8 cellular contexts compared by ENCODE assay signal in genomic region chr14:35046048-35046750, GRCh38. TPM values are rescaled to one million over a fixed set of nuclear protein-coding genes. Genes with fewer than 3 reads are reported as not detected.
DNase-seq lines count a peak whose midpoint lies in the region; ATAC-seq and TF ChIP-seq lines count a peak whose summit lies in the region.

Gene FAM177A1 (plus strand): TSS chr14:35046272. CDS start chr14:35046464, 192 bp downstream.

- H3K27ac Mint-ChIP-seq in Caco-2 (ENCODE audit: unreplicated experiment) (peak within 1 kb of the TSS; percentile 98), memory B cell (peak within 1 kb of the TSS; percentile 99)
- peak within 1 kb of the TSS; percentile 99 for H3K27ac Mint-ChIP-seq in effector memory CD8-positive, alpha-beta T cell

- TF ChIP-seq CTCF in Caco-2 (IDR thresholded peaks at IDR 0.05; ENCODE audit: insufficient read depth in 1 of 2, low read depth in 1 of 2, low read length in 1 of 2, severe bottlenecking in 1 of 2, unreplicated experiment in 1 of 2), result no peak

- peaks cover 21% of the 10 kb centered on the region for H3K4me1 ChIP-seq in Caco-2

- ATAC-seq in GM21390 (IDR thresholded peaks at IDR 0.05; ENCODE audit: unreplicated experiment) (peak; percentile 96), memory B cell (ENCODE audit: low read depth) (peak; percentile 84)
- peak; percentile 80 for ATAC-seq in effector memory CD8-positive, alpha-beta T cell (replicated peaks)

- no peaks in the 10 kb centered on the region for H3K9me3 ChIP-seq in Caco-2

- no peaks in the 10 kb centered on the region for H3K27me3 Mint-ChIP-seq in Caco-2 (ENCODE audit: insufficient read depth, unreplicated experiment)
- no peaks in the 10 kb centered on the region for H3K27me3 Mint-ChIP-seq in effector memory CD8-positive, alpha-beta T cell
- no peaks in the 10 kb centered on the region for H3K27me3 Mint-ChIP-seq in memory B cell

- no peaks in the 10 kb centered on the region for H3K27me3 ChIP-seq in Caco-2 (replicated peaks; ENCODE audit: control insufficient read depth, insufficient read depth, low read length)

- CTCF ChIA-PET in Caco-2 (lab: Charles Lee), result interaction anchor here (0.6 to 1.3 kb wide), 4 partner anchors 65 to 173 kb away, joined by 3 to 6 read pairs (median 4); no protein-coding TSS in a partner anchor

- H3K36me3 Mint-ChIP-seq in Caco-2 (ENCODE audit: insufficient read depth, unreplicated experiment), result peaks cover 42% of the 10 kb centered on the region
- peaks cover 57% of the 10 kb centered on the region for H3K36me3 Mint-ChIP-seq in effector memory CD8-positive, alpha-beta T cell (ENCODE audit: insufficient read depth)
- no peaks in the 10 kb centered on the region for H3K36me3 Mint-ChIP-seq in memory B cell

- peak within 1 kb of the TSS; percentile 93 for H3K4me3 ChIP-seq in Caco-2 (ENCODE audit: low read depth, low read length)

- H3K9me3 Mint-ChIP-seq in Caco-2 (ENCODE audit: unreplicated experiment), result no peaks in the 10 kb centered on the region
- H3K9me3 Mint-ChIP-seq in effector memory CD8-positive, alpha-beta T cell, result no peaks in the 10 kb centered on the region
- H3K9me3 Mint-ChIP-seq in memory B cell, result no peaks in the 10 kb centered on the region

- intact Hi-C loops in Caco-2 (cut with micrococcal nuclease; ENCODE audit: unreplicated experiment), result loop anchor here (1.0 to 10.0 kb wide), 5 partner anchors 64 to 359 kb away; partner anchors contain the start of genes BAZ1A, NFKBIA, PRORP and PSMA6

- H3K4me3 Mint-ChIP-seq in Caco-2 (ENCODE audit: unreplicated experiment) (peak within 1 kb of the TSS; percentile 90), memory B cell (peak within 1 kb of the TSS; percentile 97)
- H3K4me3 Mint-ChIP-seq in effector memory CD8-positive, alpha-beta T cell, result peak within 1 kb of the TSS; percentile 81 to 94

- BruUV-seq in Caco-2 (replicated peaks; lab: Mats Ljungman, UMichigan), result no TSS peak

- POLR2A ChIA-PET in Caco-2 (lab: Charles Lee), result interaction anchor here (0.6 to 2.7 kb wide), 19 partner anchors 9 to 780 kb away, joined by 3 to 35 read pairs (median 3); partner anchors contain the start of genes BAZ1A, BRMS1L, NFKBIA and PPP2R3C

- H3K4me1 Mint-ChIP-seq in Caco-2 (ENCODE audit: low read depth, unreplicated experiment), result peaks cover 17% of the 10 kb centered on the region
- H3K4me1 Mint-ChIP-seq in effector memory CD8-positive, alpha-beta T cell (ENCODE audit: low read depth in 2 of 2), result peaks cover 19 to 24% of the 10 kb centered on the region in 2 donors
- peaks cover 14% of the 10 kb centered on the region for H3K4me1 Mint-ChIP-seq in memory B cell

- H3K36me3 ChIP-seq in Caco-2 (ENCODE audit: control insufficient read depth, insufficient read depth, low read length), result no peaks in the 10 kb centered on the region

- DNase-seq in Caco-2 (peak; percentile 97 to 99), HUDEP-2 (lab: John Stamatoyannopoulos, UW; ENCODE audit: unreplicated experiment in 76 of 76) (peak; percentile 44 to 99 (median 97)), NOMO-1 treated with dmso at 0.1 percent for 144 hours (lab: John Stamatoyannopoulos, UW; ENCODE audit: unreplicated experiment) (peak; percentile 97), memory B cell (ENCODE audit: low spot score in 2 of 2) (peak; percentile 93 to 97)
- DNase-seq in activated CD8-positive, alpha-beta memory T cell treated with anti-CD3 and anti-CD28 coated beads for 48 hours (ENCODE audit: low read depth in 2 of 3, low spot score in 2 of 3), result peak; percentile 92 to 99 (median 95)
- peak; percentile 98 to 99 (median 98) for DNase-seq in effector memory CD8-positive, alpha-beta T cell
- peak; percentile 97 for DNase-seq in stimulated activated CD8-positive, alpha-beta memory T cell treated with anti-CD3 and anti-CD28 coated beads, Interleukin-12 subunit alpha, Interleukin-12 subunit beta, amount 100 ng/mL, for 1 hour (ENCODE audit: low read depth)

RNA-seq across cellular contexts. Expression of gene FAM177A1, which starts in this region (rescaled TPM):
- total RNA-seq in Caco-2 (2022), result 73.6 and 82.0 TPM in 2 replicates

Comparison
In these comparisons a context has a peak if more than half of its experiments do, and no peak if none do; other contexts are left out.
1. Peak in every context shown above with its lines: DNase-seq, ATAC-seq and H3K4me3 ChIP-seq.